In the genomic region with DNA sequence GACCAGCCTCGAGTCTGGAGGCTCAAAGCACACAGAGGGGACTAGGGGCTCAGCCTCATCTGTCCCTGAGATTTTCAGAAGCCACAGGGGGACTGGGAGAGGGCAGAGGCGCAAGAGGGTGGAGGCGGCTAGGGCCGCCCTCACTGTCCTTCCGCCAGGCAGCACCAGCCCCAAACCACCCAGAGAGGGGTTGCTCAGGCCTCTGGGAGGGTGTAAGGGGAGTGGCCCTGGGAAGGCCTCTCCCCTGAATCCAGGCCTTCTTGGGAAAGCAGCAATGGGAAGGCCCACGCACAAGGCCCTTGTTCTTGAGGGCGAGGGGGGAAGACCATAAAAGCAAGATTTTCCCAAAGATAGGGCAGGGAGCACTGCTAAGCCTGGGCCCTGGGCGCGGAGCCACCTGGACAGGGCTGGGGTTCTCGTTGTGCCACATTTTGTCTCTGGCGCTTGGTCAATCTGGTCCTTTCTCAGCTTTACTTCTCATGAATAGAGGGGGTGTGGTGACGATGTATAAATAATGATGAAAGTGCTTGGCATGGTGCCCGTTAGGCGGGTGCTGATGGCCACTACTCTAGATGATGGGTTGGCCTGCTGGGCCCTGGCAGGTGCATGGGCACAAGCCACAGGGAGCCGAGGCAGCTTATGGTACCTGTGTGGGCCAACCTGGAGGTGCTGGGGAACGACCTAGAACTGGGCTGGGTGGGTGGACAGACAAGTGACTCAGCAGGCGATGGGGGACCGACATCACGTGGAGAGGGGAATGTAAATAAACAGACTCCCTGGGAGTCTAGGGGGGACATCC, we compare ENCODE assay signal across 8 cellular contexts. TPM values are rescaled to one million over a fixed set of nuclear protein-coding genes. Genes with fewer than 3 reads are reported as not detected.
DNase-seq lines count a peak whose midpoint lies in the region; ATAC-seq and TF ChIP-seq lines count a peak whose summit lies in the region.

No MANE protein-coding gene starts in this region.

- no peak for ATAC-seq in HG03135 (IDR thresholded peaks at IDR 0.05; ENCODE audit: unreplicated experiment)

- peaks cover 5% of the 10 kb centered on the region for H3K27me3 Mint-ChIP-seq in endothelial cell (ENCODE audit: unreplicated experiment)

- peaks cover 29% of the 10 kb centered on the region for H3K4me1 ChIP-seq in NT2/D1 (ENCODE audit: insufficient read depth, insufficient read length)

- peaks cover 15% of the 10 kb centered on the region for H3K4me1 Mint-ChIP-seq in endothelial cell (ENCODE audit: unreplicated experiment)

- TF ChIP-seq CTCF in endothelial cell (IDR thresholded peaks at IDR 0.05; ENCODE audit: unreplicated experiment): no peak

- H3K36me3 Mint-ChIP-seq in endothelial cell (ENCODE audit: low read depth, unreplicated experiment): peaks cover 10% of the 10 kb centered on the region

- peak overlapping the region; percentile 36 for H3K9ac ChIP-seq in NT2/D1 (ENCODE audit: insufficient read length, low read depth)

- H3K36me3 ChIP-seq in H7 (replicated peaks; ENCODE audit: control insufficient read depth, insufficient read depth, low read length) (no peaks in the 10 kb centered on the region), NT2/D1 (ENCODE audit: insufficient read depth, insufficient read length, low read length) (no peaks in the 10 kb centered on the region)

- DNase-seq in A172 (ENCODE audit: low spot score) (peak; percentile 27), H7 (peak; percentile 65), NT2/D1 (ENCODE audit: low read depth, low spot score) (no peak), endothelial cell (ENCODE audit: low spot score) (no peak), NOMO-1 treated with DMSO at 0.1 percent for 48 hours (lab: John Stamatoyannopoulos, UW; ENCODE audit: unreplicated experiment) (no peak), HUDEP-2 (lab: John Stamatoyannopoulos, UW; ENCODE audit: unreplicated experiment in 76 of 76) (no peak)
- DNase-seq in stimulated activated CD4-positive, alpha-beta T cell treated with anti-CD3 and anti-CD28 coated beads, Interleukin-1b, Interleukin-23, amount 100 ng/mL, for 48 hours: no peak

- peak overlapping the region; percentile 42 for H3K27ac Mint-ChIP-seq in endothelial cell (ENCODE audit: unreplicated experiment)

- no peaks in the 10 kb centered on the region for H3K9me3 ChIP-seq in NT2/D1 (ENCODE audit: insufficient read depth, low read length)

- H3K4me3 ChIP-seq in H7 (ENCODE audit: insufficient read depth, low read depth, low read length) (no peak overlapping the region), NT2/D1 (ENCODE audit: insufficient read length, low read depth) (no peak overlapping the region)

- H3K4me3 Mint-ChIP-seq in endothelial cell (ENCODE audit: unreplicated experiment): peak overlapping the region; percentile 79

- no peaks in the 10 kb centered on the region for H3K9me3 Mint-ChIP-seq in endothelial cell (ENCODE audit: unreplicated experiment)

- peaks cover 10% of the 10 kb centered on the region for H3K27me3 ChIP-seq in H7 (ENCODE audit: control insufficient read depth, insufficient read depth, low read length)
- H3K27me3 ChIP-seq in NT2/D1 (ENCODE audit: insufficient read depth, insufficient read length): peaks cover 35% of the 10 kb centered on the region

RNA-seq across cellular contexts. Expression of a gene that starts 4.8 kb away (rescaled TPM):
- total RNA-seq in A172 (2014; rRNA removed; shearing (Covaris generic)): 0.77 TPM in 1 of 2 replicates, not detected in the other
- 3.8 and 5.7 TPM in 2 replicates for total RNA-seq in H7 (2014; rRNA removed; shearing (Covaris generic))
- 5.0 TPM for total RNA-seq in endothelial cell (ENCODE audit: unreplicated experiment)

RNA-seq across cellular contexts. Expression of a gene that starts 4.9 kb away (rescaled TPM):
- 16.8 and 17.0 TPM in 2 replicates for total RNA-seq in A172 (2014; rRNA removed; shearing (Covaris generic))
- 13.3 and 15.5 TPM in 2 replicates for total RNA-seq in H7 (2014; rRNA removed; shearing (Covaris generic))
- 40.8 TPM for total RNA-seq in endothelial cell (ENCODE audit: unreplicated experiment)

RNA-seq across cellular contexts. Expression of a gene that starts 6.3 kb away (rescaled TPM):
- total RNA-seq in A172 (2014; rRNA removed; shearing (Covaris generic)): 74.2 and 74.7 TPM in 2 replicates
- 70.8 and 75.3 TPM in 2 replicates for total RNA-seq in H7 (2014; rRNA removed; shearing (Covaris generic))
- 73.4 TPM for total RNA-seq in endothelial cell (ENCODE audit: unreplicated experiment)

RNA-seq across cellular contexts. Expression of a gene that starts 18.4 kb away (rescaled TPM):
- 27.2 and 27.6 TPM in 2 replicates for total RNA-seq in A172 (2014; rRNA removed; shearing (Covaris generic))
- 21.8 and 26.6 TPM in 2 replicates for total RNA-seq in H7 (2014; rRNA removed; shearing (Covaris generic))
- 40.1 TPM for total RNA-seq in endothelial cell (ENCODE audit: unreplicated experiment)

Comparison
In these comparisons a context has a peak if more than half of its experiments do, and no peak if none do; other contexts are left out.
1. DNase-seq: peak in A172 (single experiment) and H7 (single experiment); none in NT2/D1 (single experiment), endothelial cell (single experiment), stimulated activated CD4-positive, alpha-beta T cell treated with anti-CD3 and anti-CD28 coated beads, Interleukin-1b, Interleukin-23, amount 100 ng/mL, for 48 hours (single experiment), NOMO-1 treated with DMSO at 0.1 percent for 48 hours (single experiment) and HUDEP-2 (0 of 76).